8 cellular contexts compared by ENCODE assay signal in genomic region chr6:116616757-116617093, GRCh38. TPM values are rescaled to one million over a fixed set of nuclear protein-coding genes. Genes with fewer than 3 reads are reported as not detected.
A peak's percentile ranks its signal among the peaks of the same experiment; 100 is the strongest.
DNase-seq lines count a peak whose midpoint lies in the region; ATAC-seq lines count a peak whose summit lies in the region.

No MANE protein-coding gene starts in this region.

- no peaks in the 10 kb centered on the region for H3K36me3 Mint-ChIP-seq in activated naive CD8-positive, alpha-beta T cell treated with anti-CD3 and anti-CD28 coated beads for 36 hours

- H3K4me3 ChIP-seq in iPS-11a (ENCODE audit: low read depth, low read length) (peak overlapping the region; percentile 40), skeletal muscle satellite cell (ENCODE audit: low read length) (peak overlapping the region; percentile 91)

- H3K36me3 ChIP-seq in skeletal muscle satellite cell (ENCODE audit: insufficient read depth, low read length) = no peaks in the 10 kb centered on the region

- no peak overlapping the region for H3K27ac Mint-ChIP-seq in activated naive CD8-positive, alpha-beta T cell treated with anti-CD3 and anti-CD28 coated beads for 36 hours

- no peaks in the 10 kb centered on the region for H3K9me3 ChIP-seq in skeletal muscle satellite cell (replicated peaks; ENCODE audit: low read length)

- H3K9me3 Mint-ChIP-seq in activated naive CD8-positive, alpha-beta T cell treated with anti-CD3 and anti-CD28 coated beads for 36 hours = peaks cover 2% of the 10 kb centered on the region

- H3K4me1 ChIP-seq in skeletal muscle satellite cell (ENCODE audit: control insufficient read depth, insufficient read depth, low read length) = peaks cover 6% of the 10 kb centered on the region

- H3K27me3 Mint-ChIP-seq in activated naive CD8-positive, alpha-beta T cell treated with anti-CD3 and anti-CD28 coated beads for 36 hours = peaks cover 30% of the 10 kb centered on the region

- no peaks in the 10 kb centered on the region for H3K27me3 ChIP-seq in skeletal muscle satellite cell (ENCODE audit: control insufficient read depth, insufficient read depth, low read length)

- DNase-seq in AG08395 (ENCODE audit: low spot score) (peak; percentile 27), LHCN-M2 (ENCODE audit: low read depth) (peak; percentile 53)
- peak; percentile 13 for DNase-seq in activated naive CD8-positive, alpha-beta T cell treated with anti-CD3 and anti-CD28 coated beads for 36 hours
- no peak for DNase-seq in activated CD4-positive, CD25-positive, alpha-beta regulatory T cell treated with anti-CD3 and anti-CD28 coated beads, Interleukin-2, amount 50 U/mL, for 72 hours

- H3K4me1 Mint-ChIP-seq in activated naive CD8-positive, alpha-beta T cell treated with anti-CD3 and anti-CD28 coated beads for 36 hours = peaks cover 14% of the 10 kb centered on the region

- peak overlapping the region; percentile 83 for H3K4me3 Mint-ChIP-seq in activated naive CD8-positive, alpha-beta T cell treated with anti-CD3 and anti-CD28 coated beads for 36 hours

- peak overlapping the region; percentile 88 for H3K4me2 ChIP-seq in skeletal muscle satellite cell (ENCODE audit: low read length)

- peak overlapping the region; percentile 79 for H3K9ac ChIP-seq in skeletal muscle satellite cell (ENCODE audit: low read depth, low read length)

- ATAC-seq in GM19397 (IDR thresholded peaks at IDR 0.05; ENCODE audit: unreplicated experiment) = peak; percentile 36
- no peak for ATAC-seq in GM19467 (IDR thresholded peaks at IDR 0.05; ENCODE audit: unreplicated experiment)

RNA-seq across cellular contexts. Expression of gene RSPH4A, which starts 0.4 kb away (rescaled TPM):
- 0.26 and 0.57 TPM in 2 replicates for total RNA-seq in LHCN-M2 (2014; rRNA removed)
- 0.17 TPM for polyA plus RNA-seq in LHCN-M2 (2012)
- total RNA-seq in activated naive CD8-positive, alpha-beta T cell treated with anti-CD3 and anti-CD28 coated beads for 36 hours = under 1 TPM; 0.23 to 0.44 TPM
- not detected in 2 replicates for total RNA-seq in skeletal muscle satellite cell (2012; rRNA removed)

RNA-seq across cellular contexts. Expression of gene RWDD1, which starts 45.4 kb away (rescaled TPM):
- total RNA-seq in LHCN-M2 (2014; rRNA removed) = 46.8 and 61.5 TPM in 2 replicates
- polyA plus RNA-seq in LHCN-M2 (2012) = 46.5 TPM
- 10 to 100 TPM; 52.2 to 52.5 TPM for total RNA-seq in activated naive CD8-positive, alpha-beta T cell treated with anti-CD3 and anti-CD28 coated beads for 36 hours
- 31.9 and 40.6 TPM in 2 replicates for total RNA-seq in skeletal muscle satellite cell (2012; rRNA removed)

RNA-seq across cellular contexts. Expression of gene ZUP1, which starts 51.8 kb away (rescaled TPM):
- total RNA-seq in LHCN-M2 (2014; rRNA removed) = 18.0 and 18.5 TPM in 2 replicates
- polyA plus RNA-seq in LHCN-M2 (2012) = 4.1 TPM
- total RNA-seq in activated naive CD8-positive, alpha-beta T cell treated with anti-CD3 and anti-CD28 coated beads for 36 hours = 10 to 100 TPM; 22.4 to 24.5 TPM
- total RNA-seq in skeletal muscle satellite cell (2012; rRNA removed) = 11.7 and 13.5 TPM in 2 replicates
